In the genomic region with DNA sequence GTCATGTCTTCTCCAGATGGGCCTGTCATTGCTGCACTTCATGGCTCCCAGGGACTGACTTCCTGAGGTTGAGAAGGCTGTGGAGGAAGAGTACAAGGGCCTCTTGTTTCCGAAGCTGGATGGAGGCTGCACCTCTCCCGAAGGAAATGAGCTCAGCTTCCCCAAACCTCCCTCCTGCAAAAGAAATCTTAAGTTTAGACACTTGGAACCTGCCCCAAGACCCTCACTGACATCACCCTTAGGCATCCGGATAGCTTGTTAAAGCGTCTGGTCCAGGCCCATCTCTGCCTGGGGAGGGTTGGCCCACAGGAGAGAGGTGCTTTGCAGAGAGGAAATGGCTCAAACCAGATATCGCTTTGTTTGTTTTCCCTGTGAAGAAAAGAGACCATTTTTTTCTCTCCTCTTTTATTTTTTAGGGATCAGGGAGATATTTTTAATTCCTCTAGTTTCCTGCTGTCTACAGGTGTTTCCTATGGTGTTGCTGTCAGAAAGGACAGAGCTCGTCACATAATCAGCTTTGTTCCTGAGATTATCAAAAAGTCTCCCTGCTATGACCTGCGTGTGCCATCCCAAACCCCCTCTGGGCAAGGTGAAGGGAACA, we compare ENCODE assay signal across 17 cellular contexts. TPM values are rescaled to one million over a fixed set of nuclear protein-coding genes. Genes with fewer than 3 reads are reported as not detected.
DNase-seq lines count a peak whose midpoint lies in the region; ATAC-seq and TF ChIP-seq lines count a peak whose summit lies in the region.
"Had no signal": no experiment of that assay in that cellular context is flagged by ENCODE, and none has a peak within 500 bp of the region (broad histone marks: within the 10 kb centered on the region; RNA-seq: fewer than 3 reads in every experiment).

No MANE protein-coding gene starts in this region.

- H3K9me3 ChIP-seq in left ventricle myocardium inferior (replicated peaks) = no peaks in the 10 kb centered on the region
- H3K9me3 ChIP-seq: MG63 had no signal

- peaks cover 48% of the 10 kb centered on the region for H3K4me1 Mint-ChIP-seq in activated T-helper 17 cell treated with anti-CD3 and anti-CD28 coated beads, Interleukin-2, amount 50 U/mL, for 72 hours

- TF ChIP-seq CTCF in left ventricle myocardium inferior (IDR thresholded peaks at IDR 0.05; ENCODE audit: borderline replicate concordance) (no peak), GM13976 (IDR thresholded peaks at IDR 0.05; ENCODE audit: borderline replicate concordance, control extremely low read depth, extremely low read depth, insufficient read depth, missing control alignments) (no peak)

- peak overlapping the region; percentile 37 for H3K27ac Mint-ChIP-seq in activated T-helper 17 cell treated with anti-CD3 and anti-CD28 coated beads, Interleukin-2, amount 50 U/mL, for 72 hours
- H3K27ac Mint-ChIP-seq: HFFc6 had no signal

- H3K4me3 ChIP-seq in left ventricle myocardium inferior = no peak overlapping the region
- H3K4me3 ChIP-seq: MG63 had no signal

- peak; percentile 68 for DNase-seq in HT1080 (ENCODE audit: low read depth)
- peak; percentile 41 for DNase-seq in left ventricle myocardium inferior
- DNase-seq in pulmonary artery endothelial cell (ENCODE audit: low read depth, low spot score) = peak; percentile 50
- DNase-seq in ecto neural progenitor cell (ENCODE audit: low spot score) = no peak
- no peak for DNase-seq in GM13976 (ENCODE audit: low spot score)
- DNase-seq: C1 segment of cervical spinal cord, foreskin melanocyte, HFFc6, MG63, NCI-H2029 treated with DMSO at 0.1 percent for 48 hours, NCI-H748 treated with DMSO at 0.1 percent for 48 hours, posterior cingulate gyrus had no signal

- no peaks in the 10 kb centered on the region for H3K27me3 ChIP-seq in left ventricle myocardium inferior (ENCODE audit: low read depth)
- H3K27me3 ChIP-seq: MG63 had no signal

- no peak for ATAC-seq in activated T-helper 17 cell treated with anti-CD3 and anti-CD28 coated beads, Interleukin-2, amount 50 U/mL, for 72 hours (replicated peaks)
- ATAC-seq in GM19467 (IDR thresholded peaks at IDR 0.05; ENCODE audit: unreplicated experiment) (no peak), HG03469 (IDR thresholded peaks at IDR 0.05; ENCODE audit: unreplicated experiment) (no peak)

- H3K9me3 Mint-ChIP-seq in activated T-helper 17 cell treated with anti-CD3 and anti-CD28 coated beads, Interleukin-2, amount 50 U/mL, for 72 hours = no peaks in the 10 kb centered on the region
- H3K9me3 Mint-ChIP-seq: HFFc6 had no signal

- peak overlapping the region; percentile 83 for H3K27ac ChIP-seq in left ventricle myocardium inferior (replicated peaks)
- H3K27ac ChIP-seq: RWPE1 had no signal

- H3K36me3 ChIP-seq in left ventricle myocardium inferior = no peaks in the 10 kb centered on the region
- H3K36me3 ChIP-seq: MG63 had no signal

- H3K27me3 Mint-ChIP-seq in activated T-helper 17 cell treated with anti-CD3 and anti-CD28 coated beads, Interleukin-2, amount 50 U/mL, for 72 hours = no peaks in the 10 kb centered on the region

- in situ Hi-C loops in GM13976 (cut with MboI; ENCODE audit: low sequenced_read_pairs, unreplicated experiment) = no loop called here

- intact Hi-C loops in left ventricle myocardium inferior (cut with micrococcal nuclease) = no loop called here

- peaks cover 100% of the 10 kb centered on the region for H3K4me1 ChIP-seq in left ventricle myocardium inferior

- H3K36me3 Mint-ChIP-seq in activated T-helper 17 cell treated with anti-CD3 and anti-CD28 coated beads, Interleukin-2, amount 50 U/mL, for 72 hours (ENCODE audit: low read depth) = peaks cover 57% of the 10 kb centered on the region

- H3K4me3 Mint-ChIP-seq in activated T-helper 17 cell treated with anti-CD3 and anti-CD28 coated beads, Interleukin-2, amount 50 U/mL, for 72 hours = peak overlapping the region; percentile 5
- H3K4me3 Mint-ChIP-seq: HFFc6 had no signal

RNA-seq across cellular contexts. Expression of gene RCSD1, which starts 25.0 kb away (rescaled TPM):
- not detected in 2 replicates for total RNA-seq in HT1080 (2014; rRNA removed; shearing (Covaris generic))
- polyA plus RNA-seq in HT1080 (2015; cell fraction: cytosol; rRNA removed) = not detected in 2 replicates
- polyA plus RNA-seq in HT1080 (2015; cell fraction: nucleus; rRNA removed) = not detected in 2 replicates
- total RNA-seq in activated T-helper 17 cell treated with anti-CD3 and anti-CD28 coated beads, Interleukin-2, amount 50 U/mL, for 72 hours = 10 to 100 TPM; 69.0 to 75.5 TPM
- total RNA-seq in left ventricle myocardium inferior (42.7 TPM), pulmonary artery endothelial cell (0.07 and 2.4 TPM in 2 replicates)
- total RNA-seq: HFFc6, HT-29 had no signal

Comparison
In these comparisons a context has a peak if more than half of its experiments do, and no peak if none do; other contexts are left out.
1. DNase-seq: peak in HT1080 (single experiment), left ventricle myocardium inferior (single experiment) and pulmonary artery endothelial cell (single experiment); none in ecto neural progenitor cell (single experiment) and GM13976 (single experiment).
2. RNA of gene RCSD1, which starts 25.0 kb away (total RNA-seq): 69.0 to 75.5 TPM in activated T-helper 17 cell treated with anti-CD3 and anti-CD28 coated beads, Interleukin-2, amount 50 U/mL, for 72 hours and 42.7 TPM in left ventricle myocardium inferior (single experiment); 0.07 to 2.4 TPM in pulmonary artery endothelial cell and not detected in HT1080; every median in the first group is over 10 times any median in the second.